In genomic region chr12:27279836-27280235, GRCh38 we compare ENCODE assay signal across 17 cellular contexts. TPM values are rescaled to one million over a fixed set of nuclear protein-coding genes. Genes with fewer than 3 reads are reported as not detected.
A peak's percentile ranks its signal among the peaks of the same experiment; 100 is the strongest.
DNase-seq lines count a peak whose midpoint lies in the region; ATAC-seq, FAIRE-seq and TF ChIP-seq lines count a peak whose summit lies in the region.
"Had no signal": no experiment of that assay in that cellular context is flagged by ENCODE, and none has a peak within 500 bp of the region (broad histone marks: within the 10 kb centered on the region; RNA-seq: fewer than 3 reads in every experiment).

No MANE protein-coding gene starts in this region.

- no peak for DNase-seq in GM12891 (ENCODE audit: insufficient read length, low spot score)
- peak; percentile 27 for DNase-seq in SKM-1 treated with dmso at 0.1 percent for 144 hours (lab: John Stamatoyannopoulos, UW; ENCODE audit: unreplicated experiment)
- DNase-seq in NCI-H2227 treated with DMSO at 0.1 percent for 48 hours (lab: John Stamatoyannopoulos, UW) = no peak
- DNase-seq in GM19239 (ENCODE audit: insufficient read length, low spot score) = no peak
- DNase-seq: activated CD8-positive, alpha-beta memory T cell treated with anti-CD3 and anti-CD28 coated beads, Interleukin-2, amount 50 U/mL, for 4 hours; BE2C; central memory CD4-positive, alpha-beta T cell; midbrain; NCI-H2107 had no signal

- TF ChIP-seq POLR2A in GM12891 (IDR thresholded peaks at IDR 0.05; ENCODE audit: low read depth, low read length) = no peak

- H3K27ac ChIP-seq in C4-2B (peak overlapping the region; percentile 84), muscle layer of colon (ENCODE audit: low read depth, low read length) (peak overlapping the region; percentile 57)
- H3K27ac ChIP-seq: suprapubic skin had no signal

- ATAC-seq in GM19452 (IDR thresholded peaks at IDR 0.05; ENCODE audit: unreplicated experiment) (no peak), HG03025 (IDR thresholded peaks at IDR 0.05; ENCODE audit: low FRiP score, unreplicated experiment) (no peak)
- ATAC-seq: GM12878 had no signal

- H3K9me3 ChIP-seq in muscle layer of colon (ENCODE audit: low read length) = no peaks in the 10 kb centered on the region
- H3K9me3 ChIP-seq: BE2C, suprapubic skin had no signal

- no peak overlapping the region for H3K9ac ChIP-seq in muscle layer of colon (ENCODE audit: low read length)

- no peak overlapping the region for H3K4me3 ChIP-seq in muscle layer of colon (ENCODE audit: low read depth in 1 of 2, low read length in 2 of 2)
- H3K4me3 ChIP-seq: GM12878, suprapubic skin had no signal

- FAIRE-seq in GM12891 (lab: Jason Lieb, UNC) (no peak), GM19239 (lab: Jason Lieb, UNC) (no peak)
- FAIRE-seq: GM12878, HTR-8/SVneo, islet of Langerhans had no signal

- no peaks in the 10 kb centered on the region for H3K27me3 ChIP-seq in muscle layer of colon (ENCODE audit: control insufficient read depth in 1 of 2, insufficient read depth in 2 of 2, low read length in 2 of 2)
- H3K27me3 ChIP-seq: BE2C, suprapubic skin had no signal

- no peaks in the 10 kb centered on the region for H3K36me3 ChIP-seq in muscle layer of colon (ENCODE audit: insufficient read depth, low read length)
- H3K36me3 ChIP-seq: BE2C, suprapubic skin had no signal

- no peak for TF ChIP-seq CTCF in C4-2B (conservative IDR thresholded peaks at IDR 0.05)

- H3K4me1 ChIP-seq in muscle layer of colon (ENCODE audit: insufficient read depth, low read length) = peaks cover 64% of the 10 kb centered on the region

TF ChIP-seq in GM12891, 5 proteins besides CTCF, POLR2A, EP300 and RAD21:
- TF ChIP-seq SPI1 (IDR thresholded peaks at IDR 0.05; ENCODE audit: low read depth, low read length) (0 out of 2 replicates have a peak, but pooled peaks have one; percentile 31), TAF1 (IDR thresholded peaks at IDR 0.05; ENCODE audit: low read depth, low read length) (no peak)

RNA-seq across cellular contexts. Expression of gene STK38L, which starts 35.8 kb away (rescaled TPM):
- 39.9 TPM for polyA plus RNA-seq in GM12891 (2012; ENCODE audit: low read depth, missing spikeins)

RNA-seq across cellular contexts. Expression of gene BMAL2, which starts 52.8 kb away (rescaled TPM):
- polyA plus RNA-seq in GM12891 (2012; ENCODE audit: low read depth, missing spikeins) = 21.9 TPM
